Comparison of ENCODE assay signal across 10 cellular contexts in genomic region chr5:175840050-175840841, GRCh38.
DNase-seq lines count a peak whose midpoint lies in the region; ATAC-seq and TF ChIP-seq lines count a peak whose summit lies in the region.
"Had no signal": no experiment of that assay in that cellular context is flagged by ENCODE, and none has a peak within 500 bp of the region (broad histone marks: within the 10 kb centered on the region; RNA-seq: fewer than 3 reads in every experiment).

No MANE protein-coding gene starts in this region.

- no peak overlapping the region for H3K27ac Mint-ChIP-seq in effector memory CD8-positive, alpha-beta T cell

- no peaks in the 10 kb centered on the region for H3K4me1 ChIP-seq in neutrophil (ENCODE audit: control insufficient read depth in 1 of 2, insufficient read depth in 1 of 2, low read depth in 1 of 2, low read length in 1 of 2)

- TF ChIP-seq CTCF in LNCaP clone FGC (IDR thresholded peaks at IDR 0.05; ENCODE audit: control insufficient read depth, extremely low read depth, insufficient read depth) = peak; percentile 46; the same call in 1 of the 2 replicates
- peak; percentile 83 for TF ChIP-seq CTCF in neutrophil (IDR thresholded peaks at IDR 0.05)
- TF ChIP-seq CTCF in coronary artery (IDR thresholded peaks at IDR 0.05) = no peak

- peaks cover 61% of the 10 kb centered on the region for H3K27me3 ChIP-seq in neutrophil

- no peaks in the 10 kb centered on the region for H3K4me1 Mint-ChIP-seq in effector memory CD8-positive, alpha-beta T cell (ENCODE audit: low read depth in 2 of 2)

- H3K36me3 Mint-ChIP-seq in effector memory CD8-positive, alpha-beta T cell (ENCODE audit: insufficient read depth) = peaks cover 3% of the 10 kb centered on the region

- H3K4me3 ChIP-seq in LNCaP clone FGC (ENCODE audit: low read depth, low read length) (no peak overlapping the region), neutrophil (ENCODE audit: low read depth in 1 of 2, low read length in 1 of 2) (no peak overlapping the region), coronary artery (no peak overlapping the region)

- DNase-seq in EH (ENCODE audit: low read depth) (peak; percentile 33), LNCaP clone FGC (ENCODE audit: low read depth) (no peak), NCI-H187 treated with DMSO at 0.1 percent for 48 hours (lab: John Stamatoyannopoulos, UW) (no peak), coronary artery (ENCODE audit: low spot score) (no peak)
- peak in 2 of 3 experiments; percentile 5 to 17 for DNase-seq in effector memory CD8-positive, alpha-beta T cell
- no peak for DNase-seq in activated CD4-positive, CD25-positive, alpha-beta regulatory T cell (lab: John Stamatoyannopoulos, UW)
- DNase-seq: activated T-cell treated with anti-CD3 and anti-CD28 coated beads for 4 hours, NCI-H2171 had no signal

- no peak overlapping the region for H3K4me3 Mint-ChIP-seq in effector memory CD8-positive, alpha-beta T cell

- peaks cover 3 to 8% of the 10 kb centered on the region in 2 donors for H3K27me3 Mint-ChIP-seq in effector memory CD8-positive, alpha-beta T cell

- no peak overlapping the region for H3K27ac ChIP-seq in neutrophil
- H3K27ac ChIP-seq in coronary artery = no peak overlapping the region

- no peak for ATAC-seq in effector memory CD8-positive, alpha-beta T cell (replicated peaks)
- no peak for ATAC-seq in GM18907 (IDR thresholded peaks at IDR 0.05; ENCODE audit: unreplicated experiment)

- H3K9me3 Mint-ChIP-seq in effector memory CD8-positive, alpha-beta T cell = no peaks in the 10 kb centered on the region

- H3K9me3 ChIP-seq in neutrophil = no peaks in the 10 kb centered on the region

- no peaks in the 10 kb centered on the region for H3K36me3 ChIP-seq in neutrophil

Comparison
In these comparisons a context has a peak if more than half of its experiments do, and no peak if none do; other contexts are left out.
1. DNase-seq: peak in EH (single experiment) and effector memory CD8-positive, alpha-beta T cell (2 of 3); none in LNCaP clone FGC (single experiment), activated CD4-positive, CD25-positive, alpha-beta regulatory T cell (0 of 4), NCI-H187 treated with DMSO at 0.1 percent for 48 hours (single experiment) and coronary artery (single experiment).